12 cellular contexts compared by ENCODE assay signal in the genomic region with DNA sequence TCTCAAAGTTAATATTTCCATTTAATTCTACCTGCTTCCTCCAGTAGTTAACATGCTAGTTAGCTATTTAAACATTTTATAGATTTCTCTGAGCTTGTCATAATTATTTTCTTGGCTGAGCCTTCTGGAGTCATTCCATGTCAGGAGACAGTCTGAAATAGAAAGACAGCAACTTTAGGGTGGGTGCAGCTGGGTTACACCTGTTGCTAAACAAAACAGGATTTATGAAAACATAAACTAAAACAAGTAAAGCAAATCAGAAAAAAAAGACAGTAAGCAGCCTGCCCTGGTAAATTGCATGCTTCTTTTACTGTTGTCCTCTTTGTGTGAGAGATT.
DNase-seq lines count a peak whose midpoint lies in the region; ATAC-seq and TF ChIP-seq lines count a peak whose summit lies in the region.
"Had no signal": no experiment of that assay in that cellular context is flagged by ENCODE, and none has a peak within 500 bp of the region (broad histone marks: within the 10 kb centered on the region; RNA-seq: fewer than 3 reads in every experiment).

No MANE protein-coding gene starts in this region.

- H3K79me2 ChIP-seq in KMS-11 (ENCODE audit: insufficient read depth, low read depth) (no peaks in the 10 kb centered on the region), PC-3 (ENCODE audit: low read length) (no peaks in the 10 kb centered on the region)

- peaks cover 26% of the 10 kb centered on the region for H3K4me1 ChIP-seq in KMS-11 (ENCODE audit: low read depth, poor library complexity, severe bottlenecking)
- peaks cover 19% of the 10 kb centered on the region for H3K4me1 ChIP-seq in PC-3 (ENCODE audit: insufficient read depth, low read length)
- H3K4me1 ChIP-seq in liver (ENCODE audit: control insufficient read depth in 4 of 4, insufficient read depth in 4 of 4, low read length in 3 of 4): peaks cover 4 to 43% (median 36%) of the 10 kb centered on the region in 4 donors
- H3K4me1 ChIP-seq in stomach: peaks cover 9 to 26% (median 19%) of the 10 kb centered on the region in 4 donors
- peaks cover 9% of the 10 kb centered on the region for H3K4me1 ChIP-seq in effector memory CD4-positive, alpha-beta T cell (ENCODE audit: control insufficient read depth, insufficient read depth, low read length, poor library complexity, severe bottlenecking)

- TF ChIP-seq CTCF in KMS-11 (conservative IDR thresholded peaks at IDR 0.05; ENCODE audit: low read depth, low read length): no peak
- TF ChIP-seq CTCF in PC-3 (conservative IDR thresholded peaks at IDR 0.05; ENCODE audit: low read depth, low read length): no peak
- TF ChIP-seq CTCF in liver (IDR thresholded peaks at IDR 0.05; ENCODE audit: low read depth, low read length, missing input control): no peak
- no peak for TF ChIP-seq CTCF in stomach (IDR thresholded peaks at IDR 0.05)

- H3K27me3 ChIP-seq in KMS-11 (ENCODE audit: insufficient read depth, low read depth) (no peaks in the 10 kb centered on the region), PC-3 (ENCODE audit: low read length) (no peaks in the 10 kb centered on the region), liver (ENCODE audit: control insufficient read depth in 4 of 4, insufficient read depth in 4 of 4, low read length in 3 of 4) (no peaks in the 10 kb centered on the region), stomach (no peaks in the 10 kb centered on the region)
- no peaks in the 10 kb centered on the region for H3K27me3 ChIP-seq in effector memory CD4-positive, alpha-beta T cell (replicated peaks; ENCODE audit: control insufficient read depth, insufficient read depth, low read length, poor library complexity, severe bottlenecking)

- BruUV-seq in PC-3 (replicated peaks; lab: Mats Ljungman, UMichigan): no TSS peak

- peak overlapping the region; percentile 76 for H3K9ac ChIP-seq in KMS-11
- H3K9ac ChIP-seq in PC-3 (ENCODE audit: low read length): no peak overlapping the region
- H3K9ac ChIP-seq in liver (ENCODE audit: low read depth in 1 of 2, low read length in 2 of 2): peak overlapping the region in 1 of 2 donors; percentile 79

- DNase-seq in PC-3 (no peak), stomach (no peak), NCI-H1694 (lab: John Stamatoyannopoulos, UW) (no peak), occipital lobe (lab: John Stamatoyannopoulos, UW) (no peak)
- no peak for DNase-seq in effector memory CD4-positive, alpha-beta T cell
- DNase-seq: activated CD4-positive, alpha-beta T cell treated with anti-CD3 and anti-CD28 coated beads, Interleukin-2, amount 10 ng/mL, durations not matched to agents 24 days and 14 days; activated naive CD8-positive, alpha-beta T cell treated with anti-CD3 and anti-CD28 coated beads, Interleukin-2, amount 10 ng/mL, durations not matched to agents 7 days and 5 days; glutamatergic neuron; NCI-H526 had no signal

- H3K27ac ChIP-seq in KMS-11: peak overlapping the region; percentile 95
- no peak overlapping the region for H3K27ac ChIP-seq in PC-3 (ENCODE audit: low read length)
- H3K27ac ChIP-seq in liver (ENCODE audit: low read depth in 1 of 2, low read length in 2 of 2): peak overlapping the region; percentile 55 to 78
- peak overlapping the region in 4 of 5 donors; percentile 68 to 80 (median 75) for H3K27ac ChIP-seq in stomach
- no peak overlapping the region for H3K27ac ChIP-seq in effector memory CD4-positive, alpha-beta T cell (ENCODE audit: insufficient read depth, low read length, poor library complexity, severe bottlenecking)

- H3K9me3 ChIP-seq in PC-3 (ENCODE audit: low read length) (no peaks in the 10 kb centered on the region), liver (ENCODE audit: control insufficient read depth in 4 of 4, low read length in 3 of 4) (no peaks in the 10 kb centered on the region), stomach (peaks cover 0 to 5% (median 2%) of the 10 kb centered on the region in 4 donors)
- H3K9me3 ChIP-seq in effector memory CD4-positive, alpha-beta T cell (ENCODE audit: control insufficient read depth, low read length): no peaks in the 10 kb centered on the region

- TF ChIP-seq RAD21 in liver (IDR thresholded peaks at IDR 0.05): no peak

- H2AFZ ChIP-seq in KMS-11 (ENCODE audit: low read depth) (peak overlapping the region; percentile 83), PC-3 (ENCODE audit: low read length) (peak overlapping the region; percentile 88)

- H3K9me2 ChIP-seq in PC-3 (replicated peaks; ENCODE audit: low read length): no peaks in the 10 kb centered on the region

- POLR2A ChIA-PET in PC-3 (lab: Charles Lee; ENCODE audit: unreplicated experiment): no interaction called here

- no peak overlapping the region for H3K4me3 ChIP-seq in KMS-11 (IDR thresholded peaks at IDR 0.05; ENCODE audit: insufficient read depth, low read depth, low read length)
- H3K4me3 ChIP-seq in PC-3 (ENCODE audit: low read length): peak overlapping the region; percentile 60; the same call in 1 of the 2 replicates
- no peak overlapping the region for H3K4me3 ChIP-seq in liver (ENCODE audit: low read depth in 1 of 3, low read length in 3 of 3)
- no peak overlapping the region for H3K4me3 ChIP-seq in stomach
- no peak overlapping the region for H3K4me3 ChIP-seq in effector memory CD4-positive, alpha-beta T cell (ENCODE audit: insufficient read depth, low read depth, low read length, poor library complexity, severe bottlenecking)
- H3K4me3 ChIP-seq: GM12878 had no signal

- H4K20me1 ChIP-seq in KMS-11 (ENCODE audit: insufficient read depth) (no peaks in the 10 kb centered on the region), PC-3 (ENCODE audit: low read length) (no peaks in the 10 kb centered on the region)

- no peak for TF ChIP-seq EP300 in stomach (IDR thresholded peaks at IDR 0.05)

- CTCF ChIA-PET in PC-3 (lab: Charles Lee): no interaction called here

- peak overlapping the region; percentile 83 for H3K4me2 ChIP-seq in KMS-11
- H3K4me2 ChIP-seq in PC-3 (ENCODE audit: low read length): peak overlapping the region; percentile 89

- H3F3A ChIP-seq in PC-3 (ENCODE audit: low read length, unreplicated experiment): no peaks in the 10 kb centered on the region

- peak; percentile 10 for ATAC-seq in PC-3

- H3K36me3 ChIP-seq in KMS-11 (ENCODE audit: insufficient read depth): no peaks in the 10 kb centered on the region
- no peaks in the 10 kb centered on the region for H3K36me3 ChIP-seq in PC-3 (ENCODE audit: low read depth, low read length)
- no peaks in the 10 kb centered on the region for H3K36me3 ChIP-seq in liver (ENCODE audit: control insufficient read depth in 4 of 4, insufficient read depth in 3 of 4, low read depth in 1 of 4, low read length in 3 of 4)
- H3K36me3 ChIP-seq in stomach: no peaks in the 10 kb centered on the region
- no peaks in the 10 kb centered on the region for H3K36me3 ChIP-seq in effector memory CD4-positive, alpha-beta T cell (ENCODE audit: control insufficient read depth, insufficient read depth, low read length)

- intact Hi-C loops in PC-3 (cut with micrococcal nuclease): loop anchor here (10.0 kb wide), 1 partner anchor 129 kb away; no protein-coding TSS in a partner anchor
- intact Hi-C loops in stomach (cut with DNase I; ENCODE audit: low total_unique reads): no loop called here

- TF ChIP-seq POLR2A in stomach (IDR thresholded peaks at IDR 0.05): no peak

TF ChIP-seq in liver, 16 proteins besides CTCF, POLR2A, EP300 and RAD21:
- TF ChIP-seq TAF1 (conservative IDR thresholded peaks at IDR 0.05) (no peak), FOXA1 (IDR thresholded peaks at IDR 0.05) (no peak), HNF4A (conservative IDR thresholded peaks at IDR 0.05) (no peak), SP1 (IDR thresholded peaks at IDR 0.05) (no peak), HNF4G (IDR thresholded peaks at IDR 0.05) (no peak), EGR1 (IDR thresholded peaks at IDR 0.05; ENCODE audit: low read depth in 2 of 2) (no peak), NR2F2 (IDR thresholded peaks at IDR 0.05) (no peak), RXRA (IDR thresholded peaks at IDR 0.05) (no peak), JUND (IDR thresholded peaks at IDR 0.05) (no peak), FOXA2 (IDR thresholded peaks at IDR 0.05) (no peak), YY1 (IDR thresholded peaks at IDR 0.05) (no peak)
- TF ChIP-seq, protein P1, sequence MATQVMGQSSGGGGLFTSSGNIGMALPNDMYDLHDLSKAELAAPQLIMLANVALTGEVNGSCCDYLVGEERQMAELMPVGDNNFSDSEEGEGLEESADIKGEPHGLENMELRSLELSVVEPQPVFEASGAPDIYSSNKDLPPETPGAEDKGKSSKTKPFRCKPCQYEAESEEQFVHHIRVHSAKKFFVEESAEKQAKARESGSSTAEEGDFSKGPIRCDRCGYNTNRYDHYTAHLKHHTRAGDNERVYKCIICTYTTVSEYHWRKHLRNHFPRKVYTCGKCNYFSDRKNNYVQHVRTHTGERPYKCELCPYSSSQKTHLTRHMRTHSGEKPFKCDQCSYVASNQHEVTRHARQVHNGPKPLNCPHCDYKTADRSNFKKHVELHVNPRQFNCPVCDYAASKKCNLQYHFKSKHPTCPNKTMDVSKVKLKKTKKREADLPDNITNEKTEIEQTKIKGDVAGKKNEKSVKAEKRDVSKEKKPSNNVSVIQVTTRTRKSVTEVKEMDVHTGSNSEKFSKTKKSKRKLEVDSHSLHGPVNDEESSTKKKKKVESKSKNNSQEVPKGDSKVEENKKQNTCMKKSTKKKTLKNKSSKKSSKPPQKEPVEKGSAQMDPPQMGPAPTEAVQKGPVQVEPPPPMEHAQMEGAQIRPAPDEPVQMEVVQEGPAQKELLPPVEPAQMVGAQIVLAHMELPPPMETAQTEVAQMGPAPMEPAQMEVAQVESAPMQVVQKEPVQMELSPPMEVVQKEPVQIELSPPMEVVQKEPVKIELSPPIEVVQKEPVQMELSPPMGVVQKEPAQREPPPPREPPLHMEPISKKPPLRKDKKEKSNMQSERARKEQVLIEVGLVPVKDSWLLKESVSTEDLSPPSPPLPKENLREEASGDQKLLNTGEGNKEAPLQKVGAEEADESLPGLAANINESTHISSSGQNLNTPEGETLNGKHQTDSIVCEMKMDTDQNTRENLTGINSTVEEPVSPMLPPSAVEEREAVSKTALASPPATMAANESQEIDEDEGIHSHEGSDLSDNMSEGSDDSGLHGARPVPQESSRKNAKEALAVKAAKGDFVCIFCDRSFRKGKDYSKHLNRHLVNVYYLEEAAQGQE (IDR thresholded peaks at IDR 0.05): no peak
- TF ChIP-seq, protein P2, sequence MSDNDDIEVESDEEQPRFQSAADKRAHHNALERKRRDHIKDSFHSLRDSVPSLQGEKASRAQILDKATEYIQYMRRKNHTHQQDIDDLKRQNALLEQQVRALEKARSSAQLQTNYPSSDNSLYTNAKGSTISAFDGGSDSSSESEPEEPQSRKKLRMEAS (IDR thresholded peaks at IDR 0.05): no peak
- TF ChIP-seq, protein P3, sequence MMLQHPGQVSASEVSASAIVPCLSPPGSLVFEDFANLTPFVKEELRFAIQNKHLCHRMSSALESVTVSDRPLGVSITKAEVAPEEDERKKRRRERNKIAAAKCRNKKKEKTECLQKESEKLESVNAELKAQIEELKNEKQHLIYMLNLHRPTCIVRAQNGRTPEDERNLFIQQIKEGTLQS (IDR thresholded peaks at IDR 0.05): no peak

Comparison
In these comparisons a context has a peak if more than half of its experiments do, and no peak if none do; other contexts are left out.
1. H3K27ac ChIP-seq: peak in KMS-11 (single experiment), liver (2 of 2) and stomach (4 of 5); none in PC-3 (single experiment) and effector memory CD4-positive, alpha-beta T cell (single experiment).